Comparison of ENCODE assay signal across 8 cellular contexts in the genomic region with DNA sequence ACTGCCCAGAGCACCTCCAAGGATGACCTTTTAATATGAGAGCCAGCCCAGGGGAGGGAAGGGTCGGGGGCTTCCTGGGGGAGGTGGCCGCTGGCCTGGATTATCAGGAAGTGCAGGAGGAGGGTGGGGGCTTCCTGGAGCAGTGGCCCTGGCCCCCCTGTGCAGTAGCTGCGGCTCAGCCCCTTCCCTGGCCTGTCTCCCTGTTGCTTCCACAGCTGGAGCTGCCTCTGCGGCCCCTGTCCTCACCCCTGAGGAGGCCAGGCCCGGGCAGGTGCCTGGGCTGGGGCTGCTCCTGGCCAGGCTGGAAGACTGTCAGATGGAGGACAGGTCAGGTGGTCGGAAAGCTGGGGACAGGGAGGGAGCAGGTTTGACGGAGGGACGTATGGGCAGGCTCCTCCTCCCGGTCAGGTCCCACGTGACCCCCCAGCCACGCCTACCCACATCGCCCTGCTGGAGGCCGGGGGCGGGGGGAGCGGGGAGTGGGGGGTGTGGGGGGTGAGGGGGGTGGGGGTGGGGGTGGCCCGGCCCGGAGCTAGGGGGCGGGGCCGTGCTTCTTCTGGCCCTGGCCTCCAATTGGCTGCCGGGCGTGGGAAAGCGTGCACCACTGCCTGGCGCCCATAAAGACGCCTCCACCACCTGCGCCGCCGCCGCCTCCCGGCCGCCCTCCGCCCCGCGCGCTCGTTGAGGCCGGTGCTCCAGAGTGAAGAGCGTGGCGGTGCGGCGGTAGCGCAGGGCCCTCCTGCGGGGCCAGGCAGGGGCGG. TPM values are rescaled to one million over a fixed set of nuclear protein-coding genes. Genes with fewer than 3 reads are reported as not detected.
DNase-seq lines count a peak whose midpoint lies in the region; ATAC-seq, FAIRE-seq and TF ChIP-seq lines count a peak whose summit lies in the region.

No MANE protein-coding gene starts in this region.

- no peaks in the 10 kb centered on the region for H3K36me3 Mint-ChIP-seq in astrocyte (ENCODE audit: low read depth, unreplicated experiment)

- H3K27ac Mint-ChIP-seq in astrocyte (ENCODE audit: unreplicated experiment), result no peak overlapping the region

- DNase-seq in NCI-H1436 (lab: John Stamatoyannopoulos, UW), result peak; percentile 88
- peak; percentile 84 for DNase-seq in T-helper 22 cell (ENCODE audit: low read depth)
- peak; percentile 34 for DNase-seq in astrocyte (ENCODE audit: low read depth)
- DNase-seq in hepatocyte (ENCODE audit: low spot score), result peak; percentile 94
- no peak for DNase-seq in skeletal muscle cell (ENCODE audit: low read depth)

- no peaks in the 10 kb centered on the region for H3K9me3 Mint-ChIP-seq in astrocyte (ENCODE audit: unreplicated experiment)

- H3K27ac ChIP-seq in astrocyte (ENCODE audit: low read depth, low read length), result peak overlapping the region; percentile 6
- peak overlapping the region; percentile 88 for H3K27ac ChIP-seq in hepatocyte

- H3K79me2 ChIP-seq in astrocyte (ENCODE audit: insufficient read depth, low read length) (no peaks in the 10 kb centered on the region), hepatocyte (no peaks in the 10 kb centered on the region)

- H3K27me3 Mint-ChIP-seq in astrocyte (ENCODE audit: low read depth, unreplicated experiment), result peaks cover 7% of the 10 kb centered on the region

- H3K9me3 ChIP-seq in astrocyte (ENCODE audit: insufficient read depth, low read depth, low read length) (no peaks in the 10 kb centered on the region), hepatocyte (ENCODE audit: low read depth) (no peaks in the 10 kb centered on the region)

- H3K27me3 ChIP-seq in astrocyte (ENCODE audit: insufficient read depth, low read length), result no peaks in the 10 kb centered on the region
- H3K27me3 ChIP-seq in hepatocyte, result no peaks in the 10 kb centered on the region

- peak; percentile 34 for ATAC-seq in HG02571 (IDR thresholded peaks at IDR 0.05; ENCODE audit: unreplicated experiment)
- ATAC-seq in GM18873 (IDR thresholded peaks at IDR 0.05; ENCODE audit: low FRiP score, unreplicated experiment), result no peak

- H2AFZ ChIP-seq in astrocyte (ENCODE audit: low read depth, low read length) (peak overlapping the region; percentile 61), hepatocyte (no peak overlapping the region)

- H3K36me3 ChIP-seq in astrocyte (ENCODE audit: insufficient read depth, low read length) (no peaks in the 10 kb centered on the region), hepatocyte (replicated peaks; ENCODE audit: insufficient read depth, low read depth) (no peaks in the 10 kb centered on the region)

- no peaks in the 10 kb centered on the region for H3K4me1 Mint-ChIP-seq in astrocyte (ENCODE audit: low read depth, unreplicated experiment)

- H3K4me2 ChIP-seq in astrocyte (ENCODE audit: low read length), result peak overlapping the region; percentile 85
- H3K4me2 ChIP-seq in hepatocyte, result peak overlapping the region; percentile 94

- no peak overlapping the region for H3K4me3 Mint-ChIP-seq in astrocyte (ENCODE audit: unreplicated experiment)

- WGBS in hepatocyte (ENCODE audit: low lambda C conversion rate, missing lambda C conversion rate), result 8% methylated on average over 17 of the region's 43 CpGs

- H4K20me1 ChIP-seq in astrocyte (ENCODE audit: insufficient read depth, low read length) (no peaks in the 10 kb centered on the region), hepatocyte (ENCODE audit: insufficient read depth, poor library complexity, severe bottlenecking) (no peaks in the 10 kb centered on the region)

- peaks cover 37% of the 10 kb centered on the region for H3K4me1 ChIP-seq in astrocyte (ENCODE audit: insufficient read depth, low read length)
- peaks cover 25% of the 10 kb centered on the region for H3K4me1 ChIP-seq in hepatocyte (ENCODE audit: insufficient read depth)

- peak overlapping the region; percentile 62 for H3K9ac ChIP-seq in astrocyte (ENCODE audit: low read length)

- H3K9me2 ChIP-seq in hepatocyte (replicated peaks; ENCODE audit: insufficient read depth), result no peaks in the 10 kb centered on the region

- no peak for TF ChIP-seq CTCF in astrocyte (IDR thresholded peaks at IDR 0.05; ENCODE audit: insufficient read depth, low read depth, low read length)
- no peak for TF ChIP-seq CTCF in hepatocyte (IDR thresholded peaks at IDR 0.05; ENCODE audit: poor library complexity)

- peak overlapping the region; percentile 70; the same call in 1 of the 2 replicates for H3K4me3 ChIP-seq in GM08714 (ENCODE audit: low read length)
- peak overlapping the region; percentile 46 for H3K4me3 ChIP-seq in astrocyte (ENCODE audit: insufficient read depth, low read depth, low read length)
- peak overlapping the region; percentile 38 for H3K4me3 ChIP-seq in hepatocyte
- H3K4me3 ChIP-seq in skeletal muscle cell (ENCODE audit: low read depth, low read length), result peak overlapping the region; percentile 45

- no peak for FAIRE-seq in astrocyte (lab: Jason Lieb, UNC)

RNA-seq across cellular contexts. Expression of gene TNFRSF14, which starts 10.2 kb away (rescaled TPM):
- 0.36 TPM in 1 of 2 replicates, not detected in the other for total RNA-seq in astrocyte
- 2.7 and 6.1 TPM in 2 replicates for total RNA-seq in hepatocyte
- polyA plus RNA-seq in hepatocyte, result 5.3 and 5.4 TPM in 2 replicates

RNA-seq across cellular contexts. Expression of gene HES5, which starts 15.9 kb away (rescaled TPM):
- total RNA-seq in astrocyte (0.22 TPM in 1 of 2 replicates, not detected in the other), hepatocyte (not detected in 2 replicates)
- polyA plus RNA-seq in hepatocyte, result 1.0 TPM in 2 replicates

RNA-seq across cellular contexts. Expression of gene PANK4, which starts 19.5 kb away (rescaled TPM):
- total RNA-seq in astrocyte (23.1 and 26.3 TPM in 2 replicates), hepatocyte (18.5 and 20.4 TPM in 2 replicates)
- 21.3 and 21.5 TPM in 2 replicates for polyA plus RNA-seq in hepatocyte

RNA-seq across cellular contexts. Expression of gene PRXL2B, which starts 40.6 kb away (rescaled TPM):
- 19.2 and 20.6 TPM in 2 replicates for total RNA-seq in astrocyte
- total RNA-seq in hepatocyte, result 21.4 and 36.7 TPM in 2 replicates
- polyA plus RNA-seq in hepatocyte, result 39.6 and 41.4 TPM in 2 replicates
